Comparison of ENCODE assay signal across 1 cellular context in the genomic region with DNA sequence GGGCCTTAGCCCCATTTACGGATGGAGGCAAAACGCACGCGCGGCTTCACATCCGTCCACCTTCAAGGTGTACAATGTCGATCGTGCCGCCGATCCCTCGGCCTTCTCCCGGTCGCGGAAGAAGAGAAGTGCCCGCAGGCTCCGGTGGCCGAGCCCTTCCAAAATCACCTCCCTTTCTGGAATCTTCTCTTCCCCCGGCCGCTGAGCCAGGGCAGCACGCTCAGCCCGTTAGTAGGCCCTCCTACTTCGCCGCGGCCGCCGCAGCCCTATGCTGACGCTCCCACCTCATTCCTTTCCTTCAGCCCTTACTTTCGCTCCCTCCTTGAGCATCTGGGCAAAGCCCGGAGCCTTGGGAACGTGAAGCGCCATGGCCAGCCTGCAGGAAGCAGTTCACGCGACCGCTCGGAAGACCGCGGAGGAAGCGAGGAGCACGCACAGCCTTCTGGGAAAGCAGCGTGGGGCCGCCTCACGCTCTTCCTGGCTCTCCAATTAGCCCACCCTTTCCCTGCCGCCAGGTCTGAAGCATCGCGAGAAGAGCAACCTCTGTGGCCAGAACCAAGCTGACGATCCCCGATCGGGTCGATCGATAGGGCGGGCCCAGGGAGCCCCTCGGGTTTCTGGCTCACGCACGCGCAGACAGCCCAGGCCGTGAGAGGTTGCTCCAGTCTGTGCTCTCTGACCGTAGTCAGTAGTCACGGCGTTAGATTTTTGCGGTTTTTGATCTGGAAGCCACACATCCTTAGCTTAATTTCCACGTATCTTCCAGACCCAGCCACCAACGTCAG.
TF ChIP-seq lines count a peak whose summit lies in the region.

A gene with protein sequence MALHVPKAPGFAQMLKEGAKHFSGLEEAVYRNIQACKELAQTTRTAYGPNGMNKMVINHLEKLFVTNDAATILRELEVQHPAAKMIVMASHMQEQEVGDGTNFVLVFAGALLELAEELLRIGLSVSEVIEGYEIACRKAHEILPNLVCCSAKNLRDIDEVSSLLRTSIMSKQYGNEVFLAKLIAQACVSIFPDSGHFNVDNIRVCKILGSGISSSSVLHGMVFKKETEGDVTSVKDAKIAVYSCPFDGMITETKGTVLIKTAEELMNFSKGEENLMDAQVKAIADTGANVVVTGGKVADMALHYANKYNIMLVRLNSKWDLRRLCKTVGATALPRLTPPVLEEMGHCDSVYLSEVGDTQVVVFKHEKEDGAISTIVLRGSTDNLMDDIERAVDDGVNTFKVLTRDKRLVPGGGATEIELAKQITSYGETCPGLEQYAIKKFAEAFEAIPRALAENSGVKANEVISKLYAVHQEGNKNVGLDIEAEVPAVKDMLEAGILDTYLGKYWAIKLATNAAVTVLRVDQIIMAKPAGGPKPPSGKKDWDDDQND (minus strand): TSS at position 427 of the 785 bp plus-strand sequence. CDS start 58 bp downstream, at position 369.

TF ChIP-seq in K562, 482 proteins besides CTCF, POLR2A, EP300 and RAD21 (continued from another document and continues in another):
- TF ChIP-seq, protein P1, sequence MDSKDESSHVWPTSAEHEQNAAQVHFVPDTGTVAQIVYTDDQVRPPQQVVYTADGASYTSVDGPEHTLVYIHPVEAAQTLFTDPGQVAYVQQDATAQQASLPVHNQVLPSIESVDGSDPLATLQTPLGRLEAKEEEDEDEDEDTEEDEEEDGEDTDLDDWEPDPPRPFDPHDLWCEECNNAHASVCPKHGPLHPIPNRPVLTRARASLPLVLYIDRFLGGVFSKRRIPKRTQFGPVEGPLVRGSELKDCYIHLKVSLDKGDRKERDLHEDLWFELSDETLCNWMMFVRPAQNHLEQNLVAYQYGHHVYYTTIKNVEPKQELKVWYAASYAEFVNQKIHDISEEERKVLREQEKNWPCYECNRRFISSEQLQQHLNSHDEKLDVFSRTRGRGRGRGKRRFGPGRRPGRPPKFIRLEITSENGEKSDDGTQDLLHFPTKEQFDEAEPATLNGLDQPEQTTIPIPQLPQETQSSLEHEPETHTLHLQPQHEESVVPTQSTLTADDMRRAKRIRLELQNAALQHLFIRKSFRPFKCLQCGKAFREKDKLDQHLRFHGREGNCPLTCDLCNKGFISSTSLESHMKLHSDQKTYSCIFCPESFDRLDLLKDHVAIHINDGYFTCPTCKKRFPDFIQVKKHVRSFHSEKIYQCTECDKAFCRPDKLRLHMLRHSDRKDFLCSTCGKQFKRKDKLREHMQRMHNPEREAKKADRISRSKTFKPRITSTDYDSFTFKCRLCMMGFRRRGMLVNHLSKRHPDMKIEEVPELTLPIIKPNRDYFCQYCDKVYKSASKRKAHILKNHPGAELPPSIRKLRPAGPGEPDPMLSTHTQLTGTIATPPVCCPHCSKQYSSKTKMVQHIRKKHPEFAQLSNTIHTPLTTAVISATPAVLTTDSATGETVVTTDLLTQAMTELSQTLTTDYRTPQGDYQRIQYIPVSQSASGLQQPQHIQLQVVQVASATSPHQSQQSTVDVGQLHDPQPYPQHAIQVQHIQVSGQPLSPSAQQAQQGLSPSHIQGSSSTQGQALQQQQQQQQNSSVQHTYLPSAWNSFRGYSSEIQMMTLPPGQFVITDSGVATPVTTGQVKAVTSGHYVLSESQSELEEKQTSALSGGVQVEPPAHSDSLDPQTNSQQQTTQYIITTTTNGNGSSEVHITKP (IDR thresholded peaks at IDR 0.05; ENCODE audit: partially characterized antibody): no peak
- TF ChIP-seq, protein P2, sequence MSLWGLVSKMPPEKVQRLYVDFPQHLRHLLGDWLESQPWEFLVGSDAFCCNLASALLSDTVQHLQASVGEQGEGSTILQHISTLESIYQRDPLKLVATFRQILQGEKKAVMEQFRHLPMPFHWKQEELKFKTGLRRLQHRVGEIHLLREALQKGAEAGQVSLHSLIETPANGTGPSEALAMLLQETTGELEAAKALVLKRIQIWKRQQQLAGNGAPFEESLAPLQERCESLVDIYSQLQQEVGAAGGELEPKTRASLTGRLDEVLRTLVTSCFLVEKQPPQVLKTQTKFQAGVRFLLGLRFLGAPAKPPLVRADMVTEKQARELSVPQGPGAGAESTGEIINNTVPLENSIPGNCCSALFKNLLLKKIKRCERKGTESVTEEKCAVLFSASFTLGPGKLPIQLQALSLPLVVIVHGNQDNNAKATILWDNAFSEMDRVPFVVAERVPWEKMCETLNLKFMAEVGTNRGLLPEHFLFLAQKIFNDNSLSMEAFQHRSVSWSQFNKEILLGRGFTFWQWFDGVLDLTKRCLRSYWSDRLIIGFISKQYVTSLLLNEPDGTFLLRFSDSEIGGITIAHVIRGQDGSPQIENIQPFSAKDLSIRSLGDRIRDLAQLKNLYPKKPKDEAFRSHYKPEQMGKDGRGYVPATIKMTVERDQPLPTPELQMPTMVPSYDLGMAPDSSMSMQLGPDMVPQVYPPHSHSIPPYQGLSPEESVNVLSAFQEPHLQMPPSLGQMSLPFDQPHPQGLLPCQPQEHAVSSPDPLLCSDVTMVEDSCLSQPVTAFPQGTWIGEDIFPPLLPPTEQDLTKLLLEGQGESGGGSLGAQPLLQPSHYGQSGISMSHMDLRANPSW (CRISPR knock-in tag; IDR thresholded peaks at IDR 0.05): peak; percentile 57; the same call in 1 of the 2 replicates
- TF ChIP-seq SREBF1 (IDR thresholded peaks at IDR 0.05; ENCODE audit: borderline replicate concordance, low read depth, low read length): peak; percentile 77
- TF ChIP-seq TAF7 (tag; IDR thresholded peaks at IDR 0.05): peak; percentile 76
- TF ChIP-seq RB1 (IDR thresholded peaks at IDR 0.05; ENCODE audit: low read depth): peak; percentile 70; the same call in 1 of the 2 replicates
- peak; percentile 72; the same call in 1 of the 2 replicates for TF ChIP-seq CHCHD3 (CRISPR knock-in tag; IDR thresholded peaks at IDR 0.05)
- peak; percentile 24; the same call in 1 of the 2 replicates for TF ChIP-seq ZNF583 (CRISPR knock-in tag; IDR thresholded peaks at IDR 0.05)
- peak; percentile 51; the same call in 1 of the 2 replicates for TF ChIP-seq SOX6 (IDR thresholded peaks at IDR 0.05)
- no peak for TF ChIP-seq SNIP1 (IDR thresholded peaks at IDR 0.05; ENCODE audit: low read depth)
- TF ChIP-seq WHSC1 (IDR thresholded peaks at IDR 0.05; ENCODE audit: low read length): no peak
- TF ChIP-seq KAT8 (IDR thresholded peaks at IDR 0.05; ENCODE audit: low read depth): no peak
- TF ChIP-seq, protein P3, sequence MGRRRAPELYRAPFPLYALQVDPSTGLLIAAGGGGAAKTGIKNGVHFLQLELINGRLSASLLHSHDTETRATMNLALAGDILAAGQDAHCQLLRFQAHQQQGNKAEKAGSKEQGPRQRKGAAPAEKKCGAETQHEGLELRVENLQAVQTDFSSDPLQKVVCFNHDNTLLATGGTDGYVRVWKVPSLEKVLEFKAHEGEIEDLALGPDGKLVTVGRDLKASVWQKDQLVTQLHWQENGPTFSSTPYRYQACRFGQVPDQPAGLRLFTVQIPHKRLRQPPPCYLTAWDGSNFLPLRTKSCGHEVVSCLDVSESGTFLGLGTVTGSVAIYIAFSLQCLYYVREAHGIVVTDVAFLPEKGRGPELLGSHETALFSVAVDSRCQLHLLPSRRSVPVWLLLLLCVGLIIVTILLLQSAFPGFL (CRISPR knock-in tag; IDR thresholded peaks at IDR 0.05): peak; percentile 87; the same call in 1 of the 2 replicates
- peak; percentile 72; the same call in 1 of the 2 replicates for TF ChIP-seq ELF2 (CRISPR knock-in tag; IDR thresholded peaks at IDR 0.05)
- TF ChIP-seq U2AF1 (optimal IDR thresholded peaks at IDR 0.05; ENCODE audit: low read depth, low read length): no peak
- TF ChIP-seq ZNF12 (CRISPR knock-in tag; IDR thresholded peaks at IDR 0.05): peak; percentile 51; the same call in 1 of the 2 replicates
- TF ChIP-seq EP400 (IDR thresholded peaks at IDR 0.05): peak; percentile 96
- TF ChIP-seq CCNT2 (IDR thresholded peaks at IDR 0.05; ENCODE audit: borderline replicate concordance, extremely low read depth, insufficient read length, low read depth, low read length): peak; percentile 61
- TF ChIP-seq, protein P4, sequence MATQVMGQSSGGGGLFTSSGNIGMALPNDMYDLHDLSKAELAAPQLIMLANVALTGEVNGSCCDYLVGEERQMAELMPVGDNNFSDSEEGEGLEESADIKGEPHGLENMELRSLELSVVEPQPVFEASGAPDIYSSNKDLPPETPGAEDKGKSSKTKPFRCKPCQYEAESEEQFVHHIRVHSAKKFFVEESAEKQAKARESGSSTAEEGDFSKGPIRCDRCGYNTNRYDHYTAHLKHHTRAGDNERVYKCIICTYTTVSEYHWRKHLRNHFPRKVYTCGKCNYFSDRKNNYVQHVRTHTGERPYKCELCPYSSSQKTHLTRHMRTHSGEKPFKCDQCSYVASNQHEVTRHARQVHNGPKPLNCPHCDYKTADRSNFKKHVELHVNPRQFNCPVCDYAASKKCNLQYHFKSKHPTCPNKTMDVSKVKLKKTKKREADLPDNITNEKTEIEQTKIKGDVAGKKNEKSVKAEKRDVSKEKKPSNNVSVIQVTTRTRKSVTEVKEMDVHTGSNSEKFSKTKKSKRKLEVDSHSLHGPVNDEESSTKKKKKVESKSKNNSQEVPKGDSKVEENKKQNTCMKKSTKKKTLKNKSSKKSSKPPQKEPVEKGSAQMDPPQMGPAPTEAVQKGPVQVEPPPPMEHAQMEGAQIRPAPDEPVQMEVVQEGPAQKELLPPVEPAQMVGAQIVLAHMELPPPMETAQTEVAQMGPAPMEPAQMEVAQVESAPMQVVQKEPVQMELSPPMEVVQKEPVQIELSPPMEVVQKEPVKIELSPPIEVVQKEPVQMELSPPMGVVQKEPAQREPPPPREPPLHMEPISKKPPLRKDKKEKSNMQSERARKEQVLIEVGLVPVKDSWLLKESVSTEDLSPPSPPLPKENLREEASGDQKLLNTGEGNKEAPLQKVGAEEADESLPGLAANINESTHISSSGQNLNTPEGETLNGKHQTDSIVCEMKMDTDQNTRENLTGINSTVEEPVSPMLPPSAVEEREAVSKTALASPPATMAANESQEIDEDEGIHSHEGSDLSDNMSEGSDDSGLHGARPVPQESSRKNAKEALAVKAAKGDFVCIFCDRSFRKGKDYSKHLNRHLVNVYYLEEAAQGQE (CRISPR knock-in tag; IDR thresholded peaks at IDR 0.05; ENCODE audit: low read depth): peak; percentile 80; the same call in 1 of the 2 replicates
- TF ChIP-seq GABPA (tag; conservative IDR thresholded peaks at IDR 0.05; ENCODE audit: low read depth): peak; percentile 72
- TF ChIP-seq TAL1 (IDR thresholded peaks at IDR 0.05): no peak
- TF ChIP-seq KHSRP (IDR thresholded peaks at IDR 0.05): no peak
- peak; percentile 91 for TF ChIP-seq CHD1 (IDR thresholded peaks at IDR 0.05; ENCODE audit: low read length)
- TF ChIP-seq, protein P5, sequence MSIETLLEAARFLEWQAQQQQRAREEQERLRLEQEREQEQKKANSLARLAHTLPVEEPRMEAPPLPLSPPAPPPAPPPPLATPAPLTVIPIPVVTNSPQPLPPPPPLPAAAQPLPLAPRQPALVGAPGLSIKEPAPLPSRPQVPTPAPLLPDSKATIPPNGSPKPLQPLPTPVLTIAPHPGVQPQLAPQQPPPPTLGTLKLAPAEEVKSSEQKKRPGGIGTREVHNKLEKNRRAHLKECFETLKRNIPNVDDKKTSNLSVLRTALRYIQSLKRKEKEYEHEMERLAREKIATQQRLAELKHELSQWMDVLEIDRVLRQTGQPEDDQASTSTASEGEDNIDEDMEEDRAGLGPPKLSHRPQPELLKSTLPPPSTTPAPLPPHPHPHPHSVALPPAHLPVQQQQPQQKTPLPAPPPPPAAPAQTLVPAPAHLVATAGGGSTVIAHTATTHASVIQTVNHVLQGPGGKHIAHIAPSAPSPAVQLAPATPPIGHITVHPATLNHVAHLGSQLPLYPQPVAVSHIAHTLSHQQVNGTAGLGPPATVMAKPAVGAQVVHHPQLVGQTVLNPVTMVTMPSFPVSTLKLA (conservative IDR thresholded peaks at IDR 0.05): peak; percentile 87 to 94
- TF ChIP-seq ZNF707 (CRISPR knock-in tag; conservative IDR thresholded peaks at IDR 0.05): no peak
- TF ChIP-seq ZNF354B (CRISPR knock-in tag; IDR thresholded peaks at IDR 0.05): no peak
- TF ChIP-seq, protein P6, sequence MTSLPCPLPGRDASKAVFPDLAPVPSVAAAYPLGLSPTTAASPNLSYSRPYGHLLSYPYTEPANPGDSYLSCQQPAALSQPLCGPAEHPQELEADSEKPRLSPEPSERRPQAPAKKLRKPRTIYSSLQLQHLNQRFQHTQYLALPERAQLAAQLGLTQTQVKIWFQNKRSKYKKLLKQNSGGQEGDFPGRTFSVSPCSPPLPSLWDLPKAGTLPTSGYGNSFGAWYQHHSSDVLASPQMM (CRISPR knock-in tag; IDR thresholded peaks at IDR 0.05): no peak
- TF ChIP-seq BHLHE40 (IDR thresholded peaks at IDR 0.05; ENCODE audit: low read length): peak; percentile 94
- 0 out of 2 replicates have a peak, but pooled peaks have one; percentile 17 for TF ChIP-seq ETV5 (CRISPR knock-in tag; IDR thresholded peaks at IDR 0.05; ENCODE audit: low read depth)
- TF ChIP-seq, protein P7, sequence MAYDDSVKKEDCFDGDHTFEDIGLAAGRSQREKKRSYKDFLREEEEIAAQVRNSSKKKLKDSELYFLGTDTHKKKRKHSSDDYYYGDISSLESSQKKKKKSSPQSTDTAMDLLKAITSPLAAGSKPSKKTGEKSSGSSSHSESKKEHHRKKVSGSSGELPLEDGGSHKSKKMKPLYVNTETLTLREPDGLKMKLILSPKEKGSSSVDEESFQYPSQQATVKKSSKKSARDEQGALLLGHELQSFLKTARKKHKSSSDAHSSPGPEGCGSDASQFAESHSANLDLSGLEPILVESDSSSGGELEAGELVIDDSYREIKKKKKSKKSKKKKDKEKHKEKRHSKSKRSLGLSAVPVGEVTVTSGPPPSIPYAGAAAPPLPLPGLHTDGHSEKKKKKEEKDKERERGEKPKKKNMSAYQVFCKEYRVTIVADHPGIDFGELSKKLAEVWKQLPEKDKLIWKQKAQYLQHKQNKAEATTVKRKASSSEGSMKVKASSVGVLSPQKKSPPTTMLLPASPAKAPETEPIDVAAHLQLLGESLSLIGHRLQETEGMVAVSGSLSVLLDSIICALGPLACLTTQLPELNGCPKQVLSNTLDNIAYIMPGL (CRISPR knock-in tag; IDR thresholded peaks at IDR 0.05): 0 out of 2 replicates have a peak, but pooled peaks have one; percentile 60
- peak; percentile 85; the same call in 1 of the 2 replicates for TF ChIP-seq CBFB (CRISPR knock-in tag; IDR thresholded peaks at IDR 0.05)
- no peak for TF ChIP-seq IFI16 (CRISPR knock-in tag; IDR thresholded peaks at IDR 0.05)
- no peak for TF ChIP-seq DNMT1 (IDR thresholded peaks at IDR 0.05)
- no peak for TF ChIP-seq E2F3 (CRISPR knock-in tag; IDR thresholded peaks at IDR 0.05)
- peak; percentile 74 for TF ChIP-seq MBD2 (IDR thresholded peaks at IDR 0.05; ENCODE audit: borderline replicate concordance, low read depth)
- no peak for TF ChIP-seq ATF1 (CRISPR knock-in tag; IDR thresholded peaks at IDR 0.05)
- peak; percentile 80 for TF ChIP-seq ATF1 (tag; IDR thresholded peaks at IDR 0.05)
- no peak for TF ChIP-seq ZNF444 (CRISPR knock-in tag; IDR thresholded peaks at IDR 0.05)
- TF ChIP-seq POLR2G (IDR thresholded peaks at IDR 0.05; ENCODE audit: low read depth, low read length): peak; percentile 100
- TF ChIP-seq RBM39 (optimal IDR thresholded peaks at IDR 0.05; ENCODE audit: low read depth, low read length): peak; percentile 64
- no peak for TF ChIP-seq SRSF1 (IDR thresholded peaks at IDR 0.05; ENCODE audit: low read depth, low read length)
- TF ChIP-seq TGIF2 (CRISPR knock-in tag; IDR thresholded peaks at IDR 0.05): no peak; the same call in 1 of the 2 replicates
- no peak for TF ChIP-seq SMARCA4 (IDR thresholded peaks at IDR 0.05)
- no peak for TF ChIP-seq ZNF696 (CRISPR knock-in tag; conservative IDR thresholded peaks at IDR 0.05)
- TF ChIP-seq SRF (CRISPR knock-in tag; IDR thresholded peaks at IDR 0.05): peak in 1 of 2 experiments; percentile 60; a peak in 1 of 4 replicates
- TF ChIP-seq LEF1 (IDR thresholded peaks at IDR 0.05): no peak
